Comparison of ENCODE assay signal across 34 cellular contexts in genomic region chr18:33034941-33035340, GRCh38.
DNase-seq lines count a peak whose midpoint lies in the region; ATAC-seq and TF ChIP-seq lines count a peak whose summit lies in the region.
"Had no signal": no experiment of that assay in that cellular context is flagged by ENCODE, and none has a peak within 500 bp of the region (broad histone marks: within the 10 kb centered on the region; RNA-seq: fewer than 3 reads in every experiment).

No MANE protein-coding gene starts in this region.

- no peaks in the 10 kb centered on the region for H3K9me3 ChIP-seq in body of pancreas
- no peaks in the 10 kb centered on the region for H3K9me3 ChIP-seq in psoas muscle
- H3K9me3 ChIP-seq in left ventricle myocardium inferior (replicated peaks): peaks cover 13% of the 10 kb centered on the region
- H3K9me3 ChIP-seq: breast epithelium, colonic mucosa, esophagus squamous epithelium had no signal

- TF ChIP-seq CTCF in body of pancreas (IDR thresholded peaks at IDR 0.05): no peak
- TF ChIP-seq CTCF in psoas muscle (IDR thresholded peaks at IDR 0.05): no peak
- TF ChIP-seq CTCF in left ventricle myocardium inferior (IDR thresholded peaks at IDR 0.05; ENCODE audit: borderline replicate concordance): no peak

- H3K4me3 ChIP-seq in body of pancreas: no peak overlapping the region
- H3K4me3 ChIP-seq in psoas muscle: no peak overlapping the region
- H3K4me3 ChIP-seq in left ventricle myocardium inferior: no peak overlapping the region
- H3K4me3 ChIP-seq: breast epithelium, colonic mucosa, esophagus squamous epithelium, K562, tibial nerve had no signal

- H3K4me1 ChIP-seq in body of pancreas (no peaks in the 10 kb centered on the region), psoas muscle (no peaks in the 10 kb centered on the region), left ventricle myocardium inferior (no peaks in the 10 kb centered on the region)
- H3K4me1 ChIP-seq: breast epithelium, colonic mucosa, esophagus squamous epithelium, tibial nerve had no signal

- H3K27ac ChIP-seq in body of pancreas (no peak overlapping the region), psoas muscle (no peak overlapping the region), left ventricle myocardium inferior (replicated peaks) (no peak overlapping the region)
- H3K27ac ChIP-seq: breast epithelium, colonic mucosa, esophagus squamous epithelium, tibial nerve had no signal

- H3K27me3 ChIP-seq in body of pancreas (no peaks in the 10 kb centered on the region), psoas muscle (ENCODE audit: insufficient read depth in 3 of 3, low read length in 2 of 3) (no peaks in the 10 kb centered on the region), left ventricle myocardium inferior (ENCODE audit: low read depth) (no peaks in the 10 kb centered on the region)
- H3K27me3 ChIP-seq: breast epithelium, colonic mucosa, esophagus squamous epithelium, tibial nerve had no signal

- DNase-seq in NCI-H510A treated with DMSO at 0.1 percent for 48 hours (lab: John Stamatoyannopoulos, UW): peak; percentile 78
- no peak for DNase-seq in NCI-H510A (lab: John Stamatoyannopoulos, UW)
- peak; percentile 66 for DNase-seq in dermis blood vessel endothelial cell
- DNase-seq in left kidney (ENCODE audit: low read depth, low spot score): peak; percentile 71
- DNase-seq in DMS79 (lab: John Stamatoyannopoulos, UW): no peak
- no peak for DNase-seq in body of pancreas
- DNase-seq in psoas muscle: no peak
- DNase-seq in left ventricle myocardium inferior: no peak
- DNase-seq: 8988T; activated CD4-positive, CD25-positive, alpha-beta regulatory T cell treated with anti-CD3 and anti-CD28 coated beads, Interleukin-2, amount 50 U/mL, for 72 hours; activated CD8-positive, alpha-beta T cell treated with anti-CD3 and anti-CD28 coated beads, Interleukin-2, amount 10 ng/mL, durations not matched to agents 7 days and 5 days; activated effector memory CD4-positive, alpha-beta T cell treated with anti-CD3 and anti-CD28 coated beads, Interleukin-2, amount 50 U/mL, for 16 hours; activated naive CD8-positive, alpha-beta T cell treated with anti-CD3 and anti-CD28 coated beads, Interleukin-2, amount 10 ng/mL, durations not matched to agents 7 days and 5 days; activated T-cell treated with anti-CD3 and anti-CD28 coated beads for 4 hours; CD4-positive, alpha-beta T cell; colonic mucosa; DMS 273 treated with DMSO at 0.1 percent for 48 hours; endodermal cell; esophagus squamous epithelium; GDM1; glutamatergic neuron; kidney; mesendoderm; MM.1S; naive B cell; NCI-H1436 treated with DMSO at 0.1 percent for 48 hours; occipital lobe; retina; SIG-M5; stimulated activated CD4-positive, alpha-beta T cell treated with anti-CD3 and anti-CD28 coated beads, Interleukin-4, amount 100 ng/mL, for 4 hours; SW 1271 had no signal

- no peak for ATAC-seq in body of pancreas
- ATAC-seq in psoas muscle: no peak
- ATAC-seq: activated CD8-positive, alpha-beta T cell treated with anti-CD3 and anti-CD28 coated beads, Interleukin-2, amount 10 ng/mL, durations not matched to agents 7 days and 5 days; K562 had no signal

- TF ChIP-seq POLR2A in body of pancreas (IDR thresholded peaks at IDR 0.05): no peak

- no peaks in the 10 kb centered on the region for H3K36me3 ChIP-seq in body of pancreas (replicated peaks in 1 of 2; ENCODE audit: insufficient read depth in 1 of 2, low read depth in 2 of 2)
- H3K36me3 ChIP-seq in psoas muscle (ENCODE audit: insufficient read depth in 1 of 2, low read depth in 1 of 2): no peaks in the 10 kb centered on the region
- no peaks in the 10 kb centered on the region for H3K36me3 ChIP-seq in left ventricle myocardium inferior
- H3K36me3 ChIP-seq: breast epithelium, colonic mucosa, esophagus squamous epithelium, tibial nerve had no signal

- intact Hi-C loops in body of pancreas (cut with DNase I): no loop called here
- intact Hi-C loops in psoas muscle (cut with DNase I): no loop called here
- intact Hi-C loops in left ventricle myocardium inferior (cut with micrococcal nuclease): no loop called here

Comparison
In these comparisons a context has a peak if more than half of its experiments do, and no peak if none do; other contexts are left out.
1. DNase-seq: peak in NCI-H510A treated with DMSO at 0.1 percent for 48 hours (single experiment), dermis blood vessel endothelial cell (single experiment) and left kidney (single experiment); none in NCI-H510A (single experiment), DMS79 (single experiment), body of pancreas (0 of 4), psoas muscle (0 of 2) and left ventricle myocardium inferior (single experiment).